8 cellular contexts compared by ENCODE assay signal in genomic region chr1:156500847-156501686, GRCh38. TPM values are rescaled to one million over a fixed set of nuclear protein-coding genes. Genes with fewer than 3 reads are reported as not detected.
A peak's percentile ranks its signal among the peaks of the same experiment; 100 is the strongest.
DNase-seq lines count a peak whose midpoint lies in the region; TF ChIP-seq lines count a peak whose summit lies in the region.

No MANE protein-coding gene starts in this region.

- peak overlapping the region; percentile 88 for H3K4me3 Mint-ChIP-seq in HFFc6
- peak overlapping the region; percentile 89 for H3K4me3 Mint-ChIP-seq in activated naive CD4-positive, alpha-beta T cell treated with anti-CD3 and anti-CD28 coated beads, Interleukin-2, amount 10 ng/mL, durations not matched to agents 7 days and 5 days

- CTCF ChIA-PET in activated naive CD4-positive, alpha-beta T cell treated with anti-CD3 and anti-CD28 coated beads, Interleukin-2, amount 10 ng/mL, durations not matched to agents 7 days and 5 days (lab: Charles Lee), result interaction anchor here (0.6 to 10.8 kb wide), 9 partner anchors 15 to 85 kb away, joined by 3 to 150 read pairs (median 3); no protein-coding TSS in a partner anchor

- peaks cover 74% of the 10 kb centered on the region for H3K4me1 Mint-ChIP-seq in HFFc6 (ENCODE audit: low read depth)
- H3K4me1 Mint-ChIP-seq in activated naive CD4-positive, alpha-beta T cell treated with anti-CD3 and anti-CD28 coated beads, Interleukin-2, amount 10 ng/mL, durations not matched to agents 7 days and 5 days, result peaks cover 76% of the 10 kb centered on the region

- H3K27me3 Mint-ChIP-seq in HFFc6 (ENCODE audit: insufficient read depth), result peaks cover 2% of the 10 kb centered on the region
- peaks cover 5% of the 10 kb centered on the region for H3K27me3 Mint-ChIP-seq in activated naive CD4-positive, alpha-beta T cell treated with anti-CD3 and anti-CD28 coated beads, Interleukin-2, amount 10 ng/mL, durations not matched to agents 7 days and 5 days

- H3K27ac ChIP-seq in temporal lobe (ENCODE audit: low read depth, low read length), result peak overlapping the region; percentile 98

- in situ Hi-C loops in SK-MEL-5 (cut with HindIII; ENCODE audit: low pct_unique_long_range_greater_than_20kb, low sequenced_read_pairs), result no loop called here

- DNase-seq in GM04504 (ENCODE audit: low read depth) (peak; percentile 92), HFFc6 (peak; percentile 91), NAMALWA (ENCODE audit: low spot score) (peak; percentile 97), SK-MEL-5 (ENCODE audit: low read depth, low spot score) (peak; percentile 91), germinal center (ENCODE audit: low spot score) (peak; percentile 97), occipital lobe (lab: John Stamatoyannopoulos, UW) (peak; percentile 96)
- DNase-seq in activated naive CD4-positive, alpha-beta T cell treated with anti-CD3 and anti-CD28 coated beads, Interleukin-2, amount 10 ng/mL, durations not matched to agents 7 days and 5 days, result peak; percentile 93

- H3K36me3 Mint-ChIP-seq in HFFc6 (ENCODE audit: low read depth), result peaks cover 4% of the 10 kb centered on the region; the same call in 1 of the 2 replicates
- peaks cover 24% of the 10 kb centered on the region for H3K36me3 Mint-ChIP-seq in activated naive CD4-positive, alpha-beta T cell treated with anti-CD3 and anti-CD28 coated beads, Interleukin-2, amount 10 ng/mL, durations not matched to agents 7 days and 5 days

- H3K9me3 Mint-ChIP-seq in HFFc6, result no peaks in the 10 kb centered on the region
- no peaks in the 10 kb centered on the region for H3K9me3 Mint-ChIP-seq in activated naive CD4-positive, alpha-beta T cell treated with anti-CD3 and anti-CD28 coated beads, Interleukin-2, amount 10 ng/mL, durations not matched to agents 7 days and 5 days

- H3K27ac Mint-ChIP-seq in HFFc6, result peak overlapping the region; percentile 97
- H3K27ac Mint-ChIP-seq in activated naive CD4-positive, alpha-beta T cell treated with anti-CD3 and anti-CD28 coated beads, Interleukin-2, amount 10 ng/mL, durations not matched to agents 7 days and 5 days, result peak overlapping the region; percentile 98

- TF ChIP-seq CTCF in HFFc6 (IDR thresholded peaks at IDR 0.05), result peak; percentile 76

RNA-seq across cellular contexts. Expression of gene MEF2D, which starts 0.5 kb away (rescaled TPM):
- 10 to 100 TPM; 50.0 to 60.1 (median 56.8) TPM for total RNA-seq in HFFc6 (2021; fragmentation: NEBNext Ultra II Directional; extraction: Animal tissue kit (Norgen Biotek cat#: 25700))
- 19.6 and 19.9 TPM in 2 replicates for total RNA-seq in SK-MEL-5 (2014; rRNA removed; shearing (Covaris generic))
- 84.5 and 98.0 TPM in 2 replicates for polyA plus RNA-seq in SK-MEL-5 (2015; cell fraction: cytosol; rRNA removed)
- 58.2 and 61.4 TPM in 2 replicates for polyA plus RNA-seq in SK-MEL-5 (2015; cell fraction: nucleus; rRNA removed)
- 3.7 TPM for total RNA-seq in occipital lobe
- 6.9 TPM for total RNA-seq in temporal lobe

Comparison
In these comparisons a context has a peak if more than half of its experiments do, and no peak if none do; other contexts are left out.
1. Peak in every context shown above with its lines: DNase-seq and H3K27ac ChIP-seq.